Comparison of ENCODE assay signal across 9 cellular contexts in genomic region chr2:69386376-69386775, GRCh38. TPM values are rescaled to one million over a fixed set of nuclear protein-coding genes. Genes with fewer than 3 reads are reported as not detected.
A peak's percentile ranks its signal among the peaks of the same experiment; 100 is the strongest.
DNase-seq lines count a peak whose midpoint lies in the region; ATAC-seq, FAIRE-seq and TF ChIP-seq lines count a peak whose summit lies in the region.
"Had no signal": no experiment of that assay in that cellular context is flagged by ENCODE, and none has a peak within 500 bp of the region (broad histone marks: within the 10 kb centered on the region; RNA-seq: fewer than 3 reads in every experiment).

No MANE protein-coding gene starts in this region.

- H2AFZ ChIP-seq in astrocyte (ENCODE audit: low read depth, low read length) (no peak overlapping the region), mesenchymal stem cell (ENCODE audit: low read depth, low read length) (no peak overlapping the region)

- H2BK5ac ChIP-seq in mesenchymal stem cell (ENCODE audit: low read depth, low read length, poor library complexity, severe bottlenecking) = peak overlapping the region; percentile 39

- no peaks in the 10 kb centered on the region for H3K27me3 Mint-ChIP-seq in astrocyte (ENCODE audit: low read depth, unreplicated experiment)

- peak overlapping the region; percentile 94 for H3K4me3 Mint-ChIP-seq in astrocyte (ENCODE audit: unreplicated experiment)

- H2BK120ac ChIP-seq in mesenchymal stem cell (ENCODE audit: low read depth, low read length) = no peak overlapping the region

- peak overlapping the region in 1 of 2 experiments; percentile 88 for H3K18ac ChIP-seq in mesenchymal stem cell (ENCODE audit: low read depth in 1 of 2, low read length in 2 of 2)

- H3K27ac Mint-ChIP-seq in astrocyte (ENCODE audit: unreplicated experiment) = peak overlapping the region; percentile 75

- peak overlapping the region; percentile 90 for H3K4me2 ChIP-seq in astrocyte (ENCODE audit: low read length)
- H3K4me2 ChIP-seq in mesenchymal stem cell (ENCODE audit: low read length, poor library complexity, severe bottlenecking) = peak overlapping the region; percentile 80

- H2BK12ac ChIP-seq in mesenchymal stem cell (ENCODE audit: low read length in 2 of 2) = peak overlapping the region in 1 of 2 experiments; percentile 42

- H3K9me3 Mint-ChIP-seq in astrocyte (ENCODE audit: unreplicated experiment) = no peaks in the 10 kb centered on the region

- H3K4me1 Mint-ChIP-seq in astrocyte (ENCODE audit: low read depth, unreplicated experiment) = peaks cover 32% of the 10 kb centered on the region

- no peak for FAIRE-seq in astrocyte (lab: Jason Lieb, UNC)
- FAIRE-seq: A204.1 had no signal

- H3K9ac ChIP-seq in astrocyte (ENCODE audit: low read length) = peak overlapping the region; percentile 84
- H3K9ac ChIP-seq in mesenchymal stem cell (ENCODE audit: low read length) = peak overlapping the region; percentile 97

- H3K27me3 ChIP-seq in astrocyte (ENCODE audit: insufficient read depth, low read length) = no peaks in the 10 kb centered on the region
- no peaks in the 10 kb centered on the region for H3K27me3 ChIP-seq in mesenchymal stem cell (ENCODE audit: control insufficient read depth in 1 of 2, insufficient read depth in 1 of 2, low read length in 2 of 2)

- peak; percentile 6 for DNase-seq in DMS153 treated with DMSO at 0.1 percent for 48 hours (lab: John Stamatoyannopoulos, UW; ENCODE audit: unreplicated experiment)
- no peak for DNase-seq in DMS153 (lab: John Stamatoyannopoulos, UW)
- no peak for DNase-seq in astrocyte (ENCODE audit: low read depth)
- no peak for DNase-seq in mesenchymal stem cell
- no peak for DNase-seq in GM19240 (ENCODE audit: insufficient read length, low spot score)
- no peak for DNase-seq in NCI-H2029 (lab: John Stamatoyannopoulos, UW)
- DNase-seq in HCEC 1CT = no peak

- TF ChIP-seq CTCF in astrocyte (IDR thresholded peaks at IDR 0.05; ENCODE audit: insufficient read depth, low read depth, low read length) = no peak

- peaks cover 12% of the 10 kb centered on the region for H3K4me1 ChIP-seq in astrocyte (ENCODE audit: insufficient read depth, low read length)
- H3K4me1 ChIP-seq in mesenchymal stem cell (ENCODE audit: control insufficient read depth, insufficient read depth, low read depth, low read length) = peaks cover 14% of the 10 kb centered on the region

- peak overlapping the region in 1 of 2 experiments; percentile 97 for H3K4ac ChIP-seq in mesenchymal stem cell (ENCODE audit: low read depth in 1 of 2, low read length in 2 of 2)

- no peaks in the 10 kb centered on the region for H3K79me1 ChIP-seq in mesenchymal stem cell (replicated peaks; ENCODE audit: low read length, poor library complexity, severe bottlenecking)

- peaks cover 4% of the 10 kb centered on the region for H3K36me3 ChIP-seq in astrocyte (ENCODE audit: insufficient read depth, low read length)
- H3K36me3 ChIP-seq in mesenchymal stem cell (ENCODE audit: control insufficient read depth in 1 of 2, insufficient read depth in 2 of 2, low read depth in 1 of 2, low read length in 2 of 2) = peaks cover 0 to 6% of the 10 kb centered on the region in 2 experiments

- H3K4me3 ChIP-seq in astrocyte (ENCODE audit: insufficient read depth, low read depth, low read length) (peak overlapping the region; percentile 82), mesenchymal stem cell (ENCODE audit: insufficient read depth in 1 of 2, low read depth in 1 of 2, low read length in 2 of 2) (peak overlapping the region; percentile 87)

- H3K27ac ChIP-seq in astrocyte (ENCODE audit: low read depth, low read length) (peak overlapping the region; percentile 62), mesenchymal stem cell (ENCODE audit: low read length, poor library complexity, severe bottlenecking) (no peak overlapping the region)

- H3K23ac ChIP-seq in mesenchymal stem cell (ENCODE audit: low read length in 2 of 2) = peak overlapping the region in 1 of 2 experiments; percentile 97

- ATAC-seq in HG03457 (IDR thresholded peaks at IDR 0.05; ENCODE audit: unreplicated experiment) = peak; percentile 6

- H4K20me1 ChIP-seq in astrocyte (ENCODE audit: insufficient read depth, low read length) = peaks cover 43% of the 10 kb centered on the region

- H3K9me3 ChIP-seq in astrocyte (ENCODE audit: insufficient read depth, low read depth, low read length) (no peaks in the 10 kb centered on the region), mesenchymal stem cell (ENCODE audit: control insufficient read depth, low read length) (no peaks in the 10 kb centered on the region)

- 0% methylated on average over 3 of the region's 6 CpGs for WGBS in mesenchymal stem cell

- no peak overlapping the region for H4K8ac ChIP-seq in mesenchymal stem cell (ENCODE audit: low read length)

- no peak overlapping the region for H2AK5ac ChIP-seq in mesenchymal stem cell (ENCODE audit: low read length, severe bottlenecking)

- H3K14ac ChIP-seq in mesenchymal stem cell (ENCODE audit: low read length in 2 of 2) = no peak overlapping the region

- H4K91ac ChIP-seq in mesenchymal stem cell (ENCODE audit: low read length) = no peak overlapping the region

- H3K36me3 Mint-ChIP-seq in astrocyte (ENCODE audit: low read depth, unreplicated experiment) = peaks cover 2% of the 10 kb centered on the region

- H3K79me2 ChIP-seq in astrocyte (ENCODE audit: insufficient read depth, low read length) = peaks cover 58% of the 10 kb centered on the region

- H2BK15ac ChIP-seq in mesenchymal stem cell (ENCODE audit: low read depth, poor library complexity, severe bottlenecking) = no peak overlapping the region

RNA-seq across cellular contexts. Expression of gene GFPT1, which starts 0.7 kb away (rescaled TPM):
- total RNA-seq in astrocyte = 126 and 137 TPM in 2 replicates
- 49.1 TPM for polyA plus RNA-seq in mesenchymal stem cell (2013, experiment 1 of 2)
- polyA plus RNA-seq in mesenchymal stem cell (2013, experiment 2 of 2) = 47.3 TPM

RNA-seq across cellular contexts. Expression of gene NFU1, which starts 50.9 kb away (rescaled TPM):
- total RNA-seq in astrocyte = 42.6 and 46.6 TPM in 2 replicates
- 107 TPM for polyA plus RNA-seq in mesenchymal stem cell (2013, experiment 1 of 2)
- polyA plus RNA-seq in mesenchymal stem cell (2013, experiment 2 of 2) = 109 TPM
